8 cellular contexts compared by ENCODE assay signal in the genomic region with DNA sequence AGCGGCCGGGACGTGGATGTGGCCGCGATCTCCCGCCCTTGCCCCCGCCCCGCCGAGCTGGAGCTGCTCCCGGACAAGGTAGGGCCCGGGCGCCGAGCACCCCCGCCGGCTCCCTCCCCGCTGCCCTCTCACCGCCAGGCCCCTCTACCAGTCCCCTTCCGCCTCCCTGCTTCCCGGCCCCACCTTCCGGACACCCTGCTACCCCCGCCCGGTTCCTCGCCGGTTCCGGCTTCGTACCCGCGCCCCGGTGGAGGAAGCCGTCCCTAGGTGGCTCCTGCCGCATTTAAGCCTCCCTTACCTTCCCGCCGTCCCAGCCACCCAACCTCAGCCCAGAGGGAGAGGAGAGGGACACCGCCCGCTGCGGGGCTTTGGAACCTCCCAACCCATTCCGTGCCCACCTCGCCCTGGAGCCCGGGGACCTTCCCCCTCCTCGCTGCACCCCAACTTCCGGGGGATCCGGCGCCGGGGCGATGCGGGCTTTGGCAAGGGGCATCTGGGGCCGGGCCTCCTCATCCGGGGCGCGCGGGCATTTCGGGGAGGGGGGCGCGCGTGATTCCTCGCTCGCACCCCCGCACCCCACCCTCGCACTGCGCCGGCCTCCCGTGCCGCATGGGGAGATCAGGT. TPM values are rescaled to one million over a fixed set of nuclear protein-coding genes. Genes with fewer than 3 reads are reported as not detected.
DNase-seq lines count a peak whose midpoint lies in the region; ATAC-seq, FAIRE-seq and TF ChIP-seq lines count a peak whose summit lies in the region.

No MANE protein-coding gene starts in this region.

- DNase-seq in GM12891 (ENCODE audit: insufficient read length, low spot score), result no peak
- peak; percentile 67 for DNase-seq in NCI-H2171 treated with DMSO at 0.1 percent for 48 hours (lab: John Stamatoyannopoulos, UW)
- DNase-seq in activated T-cell treated with anti-CD3 and anti-CD28 coated beads for 48 hours (ENCODE audit: low read depth), result peak; percentile 58
- DNase-seq in esophagus squamous epithelium (lab: John Stamatoyannopoulos, UW), result no peak
- no peak for DNase-seq in NCI-H2029 treated with DMSO at 0.1 percent for 48 hours (lab: John Stamatoyannopoulos, UW)

- H4K20me1 ChIP-seq in neural cell (ENCODE audit: insufficient read depth), result no peaks in the 10 kb centered on the region

- H3K9me3 ChIP-seq in esophagus squamous epithelium (no peaks in the 10 kb centered on the region), neural cell (ENCODE audit: low read length) (no peaks in the 10 kb centered on the region), subcutaneous abdominal adipose tissue (ENCODE audit: control insufficient read depth in 5 of 5, low read length in 5 of 5) (no peaks in the 10 kb centered on the region)

- TF ChIP-seq CTCF in esophagus squamous epithelium (IDR thresholded peaks at IDR 0.05) (peak in 1 of 6 experiments; percentile 4), neural cell (IDR thresholded peaks at IDR 0.05; ENCODE audit: poor library complexity, severe bottlenecking) (no peak)

- TF ChIP-seq EP300 in neural cell (conservative IDR thresholded peaks at IDR 0.05; ENCODE audit: poor library complexity, severe bottlenecking), result no peak

- no peaks in the 10 kb centered on the region for H3K36me3 ChIP-seq in esophagus squamous epithelium
- H3K36me3 ChIP-seq in neural cell (ENCODE audit: insufficient read depth, low read length), result no peaks in the 10 kb centered on the region
- no peaks in the 10 kb centered on the region for H3K36me3 ChIP-seq in subcutaneous abdominal adipose tissue (ENCODE audit: control insufficient read depth in 5 of 5, insufficient read depth in 5 of 5, low read length in 5 of 5)

- peak overlapping the region; percentile 97 to 99 (median 98) for H3K27ac ChIP-seq in esophagus squamous epithelium
- H3K27ac ChIP-seq in neural cell (ENCODE audit: low read length), result no peak overlapping the region
- H3K27ac ChIP-seq in subcutaneous abdominal adipose tissue (ENCODE audit: low read depth, low read length), result peak overlapping the region; percentile 90

- ATAC-seq in HG02571 (IDR thresholded peaks at IDR 0.05; ENCODE audit: unreplicated experiment), result peak; percentile 23

- peak overlapping the region; percentile 69 for H3K9ac ChIP-seq in neural cell (ENCODE audit: low read length)
- H3K9ac ChIP-seq in subcutaneous abdominal adipose tissue (ENCODE audit: low read length in 5 of 5), result peak overlapping the region in 4 of 5 donors; percentile 88 to 97 (median 90)

- peak; percentile 18 for TF ChIP-seq RAD21 in neural cell (conservative IDR thresholded peaks at IDR 0.05)

- intact Hi-C loops in esophagus squamous epithelium (cut with DNase I), result no loop called here

- H3K4me3 ChIP-seq in esophagus squamous epithelium (peak overlapping the region; percentile 71 to 98 (median 92)), neural cell (ENCODE audit: low read length) (peak overlapping the region; percentile 97), subcutaneous abdominal adipose tissue (ENCODE audit: low read depth in 1 of 5, low read length in 5 of 5) (peak overlapping the region; percentile 78 to 94 (median 91))

- no peak; the same call in 1 of the 2 replicates for TF ChIP-seq POLR2A in GM12891 (IDR thresholded peaks at IDR 0.05; ENCODE audit: low read depth, low read length)
- no peak for TF ChIP-seq POLR2A in esophagus squamous epithelium (IDR thresholded peaks at IDR 0.05)

- WGBS in esophagus squamous epithelium, 2 donors, result 0 to 1% methylated on average over 15 to 29 of the region's 63 CpGs

- peaks cover 5% of the 10 kb centered on the region for H3K79me2 ChIP-seq in neural cell (replicated peaks; ENCODE audit: insufficient read depth, low read length)

- H3F3A ChIP-seq in neural cell (ENCODE audit: insufficient read depth, low read length, poor library complexity, severe bottlenecking), result no peaks in the 10 kb centered on the region

- H3K4me1 ChIP-seq in esophagus squamous epithelium (peaks cover 8 to 53% (median 28%) of the 10 kb centered on the region in 3 donors), subcutaneous abdominal adipose tissue (ENCODE audit: control insufficient read depth in 5 of 5, insufficient read depth in 5 of 5, low read length in 5 of 5) (peaks cover 0 to 41% (median 39%) of the 10 kb centered on the region in 5 donors)

- peak; percentile 9 for FAIRE-seq in GM12891 (lab: Jason Lieb, UNC)

- H3K9me2 ChIP-seq in neural cell (ENCODE audit: insufficient read depth, low read length), result no peaks in the 10 kb centered on the region

- H2AFZ ChIP-seq in neural cell (ENCODE audit: low read depth, low read length), result peak overlapping the region; percentile 60

- H3K4me2 ChIP-seq in neural cell (ENCODE audit: low read length), result peak overlapping the region; percentile 73

- no peaks in the 10 kb centered on the region for H3K27me3 ChIP-seq in esophagus squamous epithelium
- peaks cover 15% of the 10 kb centered on the region for H3K27me3 ChIP-seq in neural cell (ENCODE audit: insufficient read depth, low read depth, low read length)
- no peaks in the 10 kb centered on the region for H3K27me3 ChIP-seq in subcutaneous abdominal adipose tissue (ENCODE audit: control insufficient read depth in 5 of 5, insufficient read depth in 4 of 5, low read length in 5 of 5)

TF ChIP-seq in GM12891, 5 proteins besides CTCF, POLR2A, EP300 and RAD21:
- TF ChIP-seq SPI1 (IDR thresholded peaks at IDR 0.05; ENCODE audit: low read depth, low read length) (no peak), POU2F2 (IDR thresholded peaks at IDR 0.05; ENCODE audit: low read depth, low read length) (no peak; the same call in 1 of the 2 replicates), TAF1 (IDR thresholded peaks at IDR 0.05; ENCODE audit: low read depth, low read length) (no peak), PAX5 (IDR thresholded peaks at IDR 0.05; ENCODE audit: insufficient read depth, low read length, severe bottlenecking) (no peak), POLR2AphosphoS5 (IDR thresholded peaks at IDR 0.05; ENCODE audit: low read depth, low read length) (no peak; the same call in 1 of the 2 replicates)

TF ChIP-seq in neural cell, 6 proteins besides CTCF, POLR2A, EP300 and RAD21:
- peak; percentile 5 for TF ChIP-seq POLR2AphosphoS5 (IDR thresholded peaks at IDR 0.05)
- no peak for TF ChIP-seq EZH2 (IDR thresholded peaks at IDR 0.05; ENCODE audit: borderline replicate concordance, insufficient read depth, low read length, poor library complexity, severe bottlenecking)
- no peak for TF ChIP-seq TAF1 (IDR thresholded peaks at IDR 0.05; ENCODE audit: low read depth)
- TF ChIP-seq MXI1 (conservative IDR thresholded peaks at IDR 0.05; ENCODE audit: poor library complexity, severe bottlenecking), result peak; percentile 33
- peak; percentile 24 for TF ChIP-seq SMC3 (conservative IDR thresholded peaks at IDR 0.05; ENCODE audit: poor library complexity)
- TF ChIP-seq, protein P1, sequence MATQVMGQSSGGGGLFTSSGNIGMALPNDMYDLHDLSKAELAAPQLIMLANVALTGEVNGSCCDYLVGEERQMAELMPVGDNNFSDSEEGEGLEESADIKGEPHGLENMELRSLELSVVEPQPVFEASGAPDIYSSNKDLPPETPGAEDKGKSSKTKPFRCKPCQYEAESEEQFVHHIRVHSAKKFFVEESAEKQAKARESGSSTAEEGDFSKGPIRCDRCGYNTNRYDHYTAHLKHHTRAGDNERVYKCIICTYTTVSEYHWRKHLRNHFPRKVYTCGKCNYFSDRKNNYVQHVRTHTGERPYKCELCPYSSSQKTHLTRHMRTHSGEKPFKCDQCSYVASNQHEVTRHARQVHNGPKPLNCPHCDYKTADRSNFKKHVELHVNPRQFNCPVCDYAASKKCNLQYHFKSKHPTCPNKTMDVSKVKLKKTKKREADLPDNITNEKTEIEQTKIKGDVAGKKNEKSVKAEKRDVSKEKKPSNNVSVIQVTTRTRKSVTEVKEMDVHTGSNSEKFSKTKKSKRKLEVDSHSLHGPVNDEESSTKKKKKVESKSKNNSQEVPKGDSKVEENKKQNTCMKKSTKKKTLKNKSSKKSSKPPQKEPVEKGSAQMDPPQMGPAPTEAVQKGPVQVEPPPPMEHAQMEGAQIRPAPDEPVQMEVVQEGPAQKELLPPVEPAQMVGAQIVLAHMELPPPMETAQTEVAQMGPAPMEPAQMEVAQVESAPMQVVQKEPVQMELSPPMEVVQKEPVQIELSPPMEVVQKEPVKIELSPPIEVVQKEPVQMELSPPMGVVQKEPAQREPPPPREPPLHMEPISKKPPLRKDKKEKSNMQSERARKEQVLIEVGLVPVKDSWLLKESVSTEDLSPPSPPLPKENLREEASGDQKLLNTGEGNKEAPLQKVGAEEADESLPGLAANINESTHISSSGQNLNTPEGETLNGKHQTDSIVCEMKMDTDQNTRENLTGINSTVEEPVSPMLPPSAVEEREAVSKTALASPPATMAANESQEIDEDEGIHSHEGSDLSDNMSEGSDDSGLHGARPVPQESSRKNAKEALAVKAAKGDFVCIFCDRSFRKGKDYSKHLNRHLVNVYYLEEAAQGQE (IDR thresholded peaks at IDR 0.05; ENCODE audit: borderline replicate concordance), result no peak

RNA-seq across cellular contexts. Expression of gene B3GNT2, which starts 0.5 kb away (rescaled TPM):
- polyA plus RNA-seq in GM12891 (2012; ENCODE audit: low read depth, missing spikeins), result 47.2 TPM
- 10 to 100 TPM; 22.3 to 41.9 (median 33.5) TPM for total RNA-seq in esophagus squamous epithelium
- 4.2 and 5.8 TPM in 2 replicates for polyA plus RNA-seq in neural cell
- 8.7 and 10.0 TPM in 2 replicates for polyA minus RNA-seq in neural cell

Comparison
In these comparisons a context has a peak if more than half of its experiments do, and no peak if none do; other contexts are left out.
1. DNase-seq: peak in NCI-H2171 treated with DMSO at 0.1 percent for 48 hours (single experiment) and activated T-cell treated with anti-CD3 and anti-CD28 coated beads for 48 hours (single experiment); none in GM12891 (single experiment), esophagus squamous epithelium (single experiment) and NCI-H2029 treated with DMSO at 0.1 percent for 48 hours (single experiment).
2. Peak in every context shown above with its lines, with median percentiles within 50 percentile points of each other: H3K4me3 ChIP-seq.